Comparison of ENCODE assay signal across 27 cellular contexts in the genomic region with DNA sequence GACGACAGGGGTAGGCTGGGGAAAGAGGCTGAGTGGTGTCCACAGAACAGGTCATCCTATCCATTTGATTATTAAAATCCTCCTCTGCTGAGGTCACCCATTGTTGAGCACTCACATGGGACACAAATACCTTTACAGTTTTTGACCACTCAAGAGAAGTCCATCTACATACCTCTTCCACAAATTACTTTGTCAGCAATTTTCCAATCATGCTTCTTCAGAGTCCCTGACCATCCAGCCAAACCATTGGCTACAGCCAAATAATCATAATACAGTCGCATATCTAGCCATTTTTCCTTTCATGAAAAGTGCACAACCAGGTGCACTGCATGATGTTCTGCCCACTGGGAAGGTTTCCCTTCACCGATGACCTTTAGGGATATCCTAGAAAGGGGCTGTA.
"Had no signal": no experiment of that assay in that cellular context is flagged by ENCODE, and none has a peak within 500 bp of the region (broad histone marks: within the 10 kb centered on the region; RNA-seq: fewer than 3 reads in every experiment).

No MANE protein-coding gene starts in this region.

- H3K4me1 ChIP-seq: stomach, suprapubic skin, testis, thyroid gland, tibial artery, tibial nerve, transverse colon, upper lobe of left lung, upper lobe of right lung, uterus, vagina had no signal

- H3K36me3 ChIP-seq: stomach, suprapubic skin, thoracic aorta, thyroid gland, tibial artery, tibial nerve, transverse colon, upper lobe of left lung, upper lobe of right lung, uterus, vagina had no signal

- FAIRE-seq: urothelium cell line had no signal

- H3K27ac ChIP-seq: stomach, suprapubic skin, testis, thoracic aorta, thyroid gland, tibial artery, tibial nerve, transverse colon, upper lobe of left lung, upper lobe of right lung, uterus, vagina had no signal

- H3K4me3 ChIP-seq: stomach, suprapubic skin, testis, thoracic aorta, thyroid gland, tibial artery, tibial nerve, transverse colon, upper lobe of left lung, upper lobe of right lung, uterus, vagina had no signal

- DNase-seq: stimulated activated CD4-positive, alpha-beta T cell treated with anti-CD3 and anti-CD28 coated beads, Interleukin-2, amount 100 ng/mL, for 48 hours; stimulated activated CD4-positive, alpha-beta T cell treated with anti-CD3 and anti-CD28 coated beads, Interleukin-4, amount 100 ng/mL, for 1 hour; stimulated activated CD4-positive, alpha-beta T cell treated with anti-CD3 and anti-CD28 coated beads, Interleukin-4, amount 100 ng/mL, for 24 hours; stimulated activated CD4-positive, alpha-beta T cell treated with anti-CD3 and anti-CD28 coated beads, Interleukin-4, amount 100 ng/mL, for 4 hours; stimulated activated CD8-positive, alpha-beta memory T cell treated with anti-CD3 and anti-CD28 coated beads, Interleukin-4, amount 100 ng/mL, for 48 hours; stimulated activated naive B cell treated with anti-CD40 and anti-IgM and Interleukin-4, amounts not matched to agents 10 μg/mL and 1 μg/mL and 100 μg/mL, for 72 hours; stimulated activated naive CD4-positive, alpha-beta T cell; stimulated activated naive CD4-positive, alpha-beta T cell treated with Interleukin-2 at 50 U/mL for 16 hours; stimulated activated naive CD8-positive, alpha-beta T cell treated with anti-CD3 and anti-CD28 coated beads, Interleukin-15, amount 100 ng/mL, for 72 hours; stimulated activated naive CD8-positive, alpha-beta T cell treated with anti-CD3 and anti-CD28 coated beads, Interleukin-15, Interleukin-2, amounts not matched to agents 100 U/mL and 50 U/mL, for 24 hours; stomach; substantia nigra; testis; thyroid gland; tibial artery; transverse colon; trophoblast cell; upper lobe of left lung; upper lobe of right lung; uterus had no signal

- H3K27me3 ChIP-seq: stomach, suprapubic skin, testis, thyroid gland, tibial artery, tibial nerve, transverse colon, upper lobe of left lung, upper lobe of right lung, uterus, vagina had no signal

- H3K9me3 ChIP-seq: stomach, suprapubic skin, testis, thoracic aorta, thyroid gland, tibial artery, tibial nerve, transverse colon, upper lobe of left lung, upper lobe of right lung, uterus, vagina had no signal

- ATAC-seq: stimulated activated effector memory CD8-positive, alpha-beta T cell treated with anti-CD3 and anti-CD28 coated beads, Interleukin-12 subunit alpha, Interleukin-12 subunit beta, amount 100 ng/mL, for 72 hours; stimulated activated memory B cell treated with anti-CD40 and anti-IgM and Interleukin-4, amounts not matched to agents 10 μg/mL and 1 μg/mL and 100 μg/mL, for 72 hours; stimulated activated naive B cell treated with anti-CD40 and anti-IgM and Interleukin-4, amounts not matched to agents 10 μg/mL and 1 μg/mL and 100 μg/mL, for 72 hours; stimulated activated naive CD8-positive, alpha-beta T cell treated with anti-CD3 and anti-CD28 coated beads, Interleukin-15, amount 100 ng/mL, for 72 hours; stimulated activated naive CD8-positive, alpha-beta T cell treated with anti-CD3 and anti-CD28 coated beads, Interleukin-15, Interleukin-2, amounts not matched to agents 100 U/mL and 50 U/mL, for 24 hours; upper lobe of right lung had no signal
